Comparison of ENCODE assay signal across 1 cellular context in genomic region chr15:89863918-89864317, GRCh38.
TF ChIP-seq lines count a peak whose summit lies in the region.

No MANE protein-coding gene starts in this region.

TF ChIP-seq in A549, 52 proteins besides CTCF, POLR2A, EP300 and RAD21:
- TF ChIP-seq NR3C1 (IDR thresholded peaks at IDR 0.05) (no peak), ZFP36 (IDR thresholded peaks at IDR 0.05; ENCODE audit: borderline replicate concordance, partially characterized antibody) (no peak), MAFK (IDR thresholded peaks at IDR 0.05; ENCODE audit: partially characterized antibody) (peak; percentile 80)
